In the genomic region with DNA sequence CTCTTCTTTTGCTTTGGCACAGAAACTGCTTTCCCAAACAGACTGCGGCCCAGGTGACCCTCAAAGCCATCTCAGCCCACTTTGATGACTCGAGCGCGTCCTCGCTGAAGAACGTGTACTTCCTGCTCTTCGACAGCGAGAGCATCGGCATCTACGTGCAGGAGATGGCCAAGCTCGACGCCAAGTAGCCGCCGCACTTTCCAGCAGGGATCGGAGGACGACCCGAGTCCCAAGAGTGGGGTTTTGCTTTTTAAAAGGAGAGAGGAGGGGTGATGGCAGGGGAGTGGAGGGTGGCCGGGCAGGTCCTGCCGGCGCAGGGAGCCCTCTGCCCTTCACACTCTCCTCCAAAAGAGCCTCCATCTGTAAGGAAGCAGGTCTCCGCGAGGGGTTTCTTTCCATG, we compare ENCODE assay signal across 1 cellular context.
A peak's percentile ranks its signal among the peaks of the same experiment; 100 is the strongest.
TF ChIP-seq lines count a peak whose summit lies in the region.

No MANE protein-coding gene starts in this region.

TF ChIP-seq in HepG2, 621 proteins besides CTCF, POLR2A, EP300 and RAD21:
- TF ChIP-seq ZNF780A (CRISPR knock-in tag; IDR thresholded peaks at IDR 0.05) = no peak
- no peak for TF ChIP-seq ZFP36 (IDR thresholded peaks at IDR 0.05; ENCODE audit: borderline replicate concordance, low read depth, low read length, partially characterized antibody)
- TF ChIP-seq GABPA (IDR thresholded peaks at IDR 0.05; ENCODE audit: low read depth, low read length) = no peak
- no peak for TF ChIP-seq GABPA (CRISPR knock-in tag; IDR thresholded peaks at IDR 0.05; ENCODE audit: low read depth)
- TF ChIP-seq ZNF550 (CRISPR knock-in tag; IDR thresholded peaks at IDR 0.05; ENCODE audit: borderline replicate concordance) = no peak
- peak; percentile 79 for TF ChIP-seq AGO2 (optimal IDR thresholded peaks at IDR 0.05; ENCODE audit: low read depth, low read length)
- peak; percentile 20 for TF ChIP-seq RBM22 (optimal IDR thresholded peaks at IDR 0.05; ENCODE audit: low read length)
- TF ChIP-seq, protein P1, sequence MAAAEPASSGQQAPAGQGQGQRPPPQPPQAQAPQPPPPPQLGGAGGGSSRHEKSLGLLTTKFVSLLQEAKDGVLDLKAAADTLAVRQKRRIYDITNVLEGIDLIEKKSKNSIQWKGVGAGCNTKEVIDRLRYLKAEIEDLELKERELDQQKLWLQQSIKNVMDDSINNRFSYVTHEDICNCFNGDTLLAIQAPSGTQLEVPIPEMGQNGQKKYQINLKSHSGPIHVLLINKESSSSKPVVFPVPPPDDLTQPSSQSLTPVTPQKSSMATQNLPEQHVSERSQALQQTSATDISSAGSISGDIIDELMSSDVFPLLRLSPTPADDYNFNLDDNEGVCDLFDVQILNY (CRISPR knock-in tag; conservative IDR thresholded peaks at IDR 0.05) = no peak
- no peak for TF ChIP-seq NCOA1 (CRISPR knock-in tag; IDR thresholded peaks at IDR 0.05)
- TF ChIP-seq, protein P2, sequence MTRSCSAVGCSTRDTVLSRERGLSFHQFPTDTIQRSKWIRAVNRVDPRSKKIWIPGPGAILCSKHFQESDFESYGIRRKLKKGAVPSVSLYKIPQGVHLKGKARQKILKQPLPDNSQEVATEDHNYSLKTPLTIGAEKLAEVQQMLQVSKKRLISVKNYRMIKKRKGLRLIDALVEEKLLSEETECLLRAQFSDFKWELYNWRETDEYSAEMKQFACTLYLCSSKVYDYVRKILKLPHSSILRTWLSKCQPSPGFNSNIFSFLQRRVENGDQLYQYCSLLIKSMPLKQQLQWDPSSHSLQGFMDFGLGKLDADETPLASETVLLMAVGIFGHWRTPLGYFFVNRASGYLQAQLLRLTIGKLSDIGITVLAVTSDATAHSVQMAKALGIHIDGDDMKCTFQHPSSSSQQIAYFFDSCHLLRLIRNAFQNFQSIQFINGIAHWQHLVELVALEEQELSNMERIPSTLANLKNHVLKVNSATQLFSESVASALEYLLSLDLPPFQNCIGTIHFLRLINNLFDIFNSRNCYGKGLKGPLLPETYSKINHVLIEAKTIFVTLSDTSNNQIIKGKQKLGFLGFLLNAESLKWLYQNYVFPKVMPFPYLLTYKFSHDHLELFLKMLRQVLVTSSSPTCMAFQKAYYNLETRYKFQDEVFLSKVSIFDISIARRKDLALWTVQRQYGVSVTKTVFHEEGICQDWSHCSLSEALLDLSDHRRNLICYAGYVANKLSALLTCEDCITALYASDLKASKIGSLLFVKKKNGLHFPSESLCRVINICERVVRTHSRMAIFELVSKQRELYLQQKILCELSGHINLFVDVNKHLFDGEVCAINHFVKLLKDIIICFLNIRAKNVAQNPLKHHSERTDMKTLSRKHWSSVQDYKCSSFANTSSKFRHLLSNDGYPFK (CRISPR knock-in tag; IDR thresholded peaks at IDR 0.05; ENCODE audit: borderline replicate concordance) = no peak
- TF ChIP-seq, protein P3, sequence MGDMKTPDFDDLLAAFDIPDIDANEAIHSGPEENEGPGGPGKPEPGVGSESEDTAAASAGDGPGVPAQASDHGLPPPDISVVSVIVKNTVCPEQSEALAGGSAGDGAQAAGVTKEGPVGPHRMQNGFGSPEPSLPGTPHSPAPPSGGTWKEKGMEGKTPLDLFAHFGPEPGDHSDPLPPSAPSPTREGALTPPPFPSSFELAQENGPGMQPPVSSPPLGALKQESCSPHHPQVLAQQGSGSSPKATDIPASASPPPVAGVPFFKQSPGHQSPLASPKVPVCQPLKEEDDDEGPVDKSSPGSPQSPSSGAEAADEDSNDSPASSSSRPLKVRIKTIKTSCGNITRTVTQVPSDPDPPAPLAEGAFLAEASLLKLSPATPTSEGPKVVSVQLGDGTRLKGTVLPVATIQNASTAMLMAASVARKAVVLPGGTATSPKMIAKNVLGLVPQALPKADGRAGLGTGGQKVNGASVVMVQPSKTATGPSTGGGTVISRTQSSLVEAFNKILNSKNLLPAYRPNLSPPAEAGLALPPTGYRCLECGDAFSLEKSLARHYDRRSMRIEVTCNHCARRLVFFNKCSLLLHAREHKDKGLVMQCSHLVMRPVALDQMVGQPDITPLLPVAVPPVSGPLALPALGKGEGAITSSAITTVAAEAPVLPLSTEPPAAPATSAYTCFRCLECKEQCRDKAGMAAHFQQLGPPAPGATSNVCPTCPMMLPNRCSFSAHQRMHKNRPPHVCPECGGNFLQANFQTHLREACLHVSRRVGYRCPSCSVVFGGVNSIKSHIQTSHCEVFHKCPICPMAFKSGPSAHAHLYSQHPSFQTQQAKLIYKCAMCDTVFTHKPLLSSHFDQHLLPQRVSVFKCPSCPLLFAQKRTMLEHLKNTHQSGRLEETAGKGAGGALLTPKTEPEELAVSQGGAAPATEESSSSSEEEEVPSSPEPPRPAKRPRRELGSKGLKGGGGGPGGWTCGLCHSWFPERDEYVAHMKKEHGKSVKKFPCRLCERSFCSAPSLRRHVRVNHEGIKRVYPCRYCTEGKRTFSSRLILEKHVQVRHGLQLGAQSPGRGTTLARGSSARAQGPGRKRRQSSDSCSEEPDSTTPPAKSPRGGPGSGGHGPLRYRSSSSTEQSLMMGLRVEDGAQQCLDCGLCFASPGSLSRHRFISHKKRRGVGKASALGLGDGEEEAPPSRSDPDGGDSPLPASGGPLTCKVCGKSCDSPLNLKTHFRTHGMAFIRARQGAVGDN (CRISPR knock-in tag; IDR thresholded peaks at IDR 0.05) = 0 out of 2 replicates have a peak, but pooled peaks have one; percentile 13
- TF ChIP-seq RBM39 (IDR thresholded peaks at IDR 0.05; ENCODE audit: low read depth, low read length, poor library complexity, severe bottlenecking) = no peak
- no peak for TF ChIP-seq SYNCRIP (IDR thresholded peaks at IDR 0.05; ENCODE audit: insufficient read depth, low read depth, low read length)
